ENCODE assay signal across 7 cellular contexts in genomic region chr20:38624084-38624483, GRCh38. TPM values are rescaled to one million over a fixed set of nuclear protein-coding genes. Genes with fewer than 3 reads are reported as not detected.
"Had no signal": no experiment of that assay in that cellular context is flagged by ENCODE, and none has a peak within 500 bp of the region (broad histone marks: within the 10 kb centered on the region; RNA-seq: fewer than 3 reads in every experiment).

No MANE protein-coding gene starts in this region.

- H3K4me1 Mint-ChIP-seq: IgD-negative memory B cell had no signal

- H3K4me3 Mint-ChIP-seq: IgD-negative memory B cell had no signal

- H3K27ac Mint-ChIP-seq: IgD-negative memory B cell had no signal

- DNase-seq: IMR-90, KBM-7, KG1 had no signal

- H3K27ac ChIP-seq: HL-60 had no signal

RNA-seq across cellular contexts. Expression of gene ARHGAP40, which starts 22.5 kb away (rescaled TPM):
- total RNA-seq: HT-29, IMR-90 had no signal
- polyA plus RNA-seq: IgD-negative memory B cell, IMR-90 had no signal

RNA-seq across cellular contexts. Expression of gene ADIG, which starts 43.1 kb away (rescaled TPM):
- total RNA-seq: HT-29, HT1080, IMR-90 had no signal
- polyA plus RNA-seq: IgD-negative memory B cell, IMR-90 had no signal
